1 cellular context compared by ENCODE assay signal in genomic region chr3:13211605-13212210, GRCh38.
TF ChIP-seq lines count a peak whose summit lies in the region.

No MANE protein-coding gene starts in this region.

TF ChIP-seq in K562, 482 proteins besides CTCF, POLR2A, EP300 and RAD21 (continued from another document):
- TF ChIP-seq HNRNPK (IDR thresholded peaks at IDR 0.05; ENCODE audit: low read depth, low read length, poor library complexity, severe bottlenecking) (no peak), HDAC6 (IDR thresholded peaks at IDR 0.05; ENCODE audit: low read depth, low read length) (no peak), TAF1 (IDR thresholded peaks at IDR 0.05; ENCODE audit: control insufficient read depth, extremely low read depth, insufficient read depth, low read length, severe bottlenecking) (no peak), MTF1 (CRISPR knock-in tag; IDR thresholded peaks at IDR 0.05; ENCODE audit: borderline replicate concordance) (no peak), BCOR (IDR thresholded peaks at IDR 0.05) (peak; percentile 51; the same call in 1 of the 2 replicates)
